In genomic region chr6:126890055-126890454, GRCh38 we compare ENCODE assay signal across 22 cellular contexts.
DNase-seq lines count a peak whose midpoint lies in the region; ATAC-seq and TF ChIP-seq lines count a peak whose summit lies in the region.
"Had no signal": no experiment of that assay in that cellular context is flagged by ENCODE, and none has a peak within 500 bp of the region (broad histone marks: within the 10 kb centered on the region; RNA-seq: fewer than 3 reads in every experiment).

No MANE protein-coding gene starts in this region.

- WGBS in mesendoderm (ENCODE audit: extremely low coverage, insufficient coverage, low lambda C conversion rate): no CpG with 5 or more reads among the region's 2 CpGs

- no peaks in the 10 kb centered on the region for H3K4me1 ChIP-seq in right atrium auricular region
- H3K4me1 ChIP-seq in mesendoderm (ENCODE audit: control insufficient read depth, low read depth, low read length): peaks cover 1% of the 10 kb centered on the region
- no peaks in the 10 kb centered on the region for H3K4me1 ChIP-seq in Peyer's patch

- H3K18ac ChIP-seq in mesendoderm (ENCODE audit: low read length): no peak overlapping the region

- no peak overlapping the region for H3K56ac ChIP-seq in mesendoderm (ENCODE audit: low read length)

- H2BK120ac ChIP-seq in mesendoderm (ENCODE audit: low read depth, low read length): no peak overlapping the region

- DNase-seq in NCI-H82 (lab: John Stamatoyannopoulos, UW) (peak; percentile 6), NCI-H82 treated with DMSO at 0.1 percent for 48 hours (lab: John Stamatoyannopoulos, UW; ENCODE audit: unreplicated experiment) (no peak), left ventricle myocardium superior (peak; percentile 22), right atrium auricular region (ENCODE audit: low spot score) (no peak), NCI-H69 (lab: John Stamatoyannopoulos, UW) (peak; percentile 58), mesendoderm (no peak), HuH-7 (ENCODE audit: low spot score) (no peak), Peyer's patch (no peak)
- DNase-seq: AML-193; C1 segment of cervical spinal cord; CD4-positive, alpha-beta memory T cell; DMS 273 treated with DMSO at 0.1 percent for 48 hours; DND-41; Kasumi-1; NCI-H1092 treated with DMSO at 0.1 percent for 48 hours; NCI-H2029 treated with DMSO at 0.1 percent for 48 hours; NCI-H2171 treated with DMSO at 0.1 percent for 48 hours; NCI-H345; NCI-H510A treated with DMSO at 0.1 percent for 48 hours; NCI-H748 treated with DMSO at 0.1 percent for 48 hours; T-cell had no signal

- peak overlapping the region; percentile 27 for H2BK5ac ChIP-seq in mesendoderm (ENCODE audit: low read length)

- H3K27ac ChIP-seq in right atrium auricular region: no peak overlapping the region
- no peak overlapping the region for H3K27ac ChIP-seq in mesendoderm (ENCODE audit: low read depth, low read length)
- no peak overlapping the region for H3K27ac ChIP-seq in Peyer's patch

- H4K5ac ChIP-seq in mesendoderm (ENCODE audit: low read length): no peak overlapping the region

- H3K79me1 ChIP-seq in mesendoderm (ENCODE audit: low read length): no peaks in the 10 kb centered on the region

- TF ChIP-seq CTCF in right atrium auricular region (IDR thresholded peaks at IDR 0.05) (no peak), Peyer's patch (IDR thresholded peaks at IDR 0.05) (no peak)

- intact Hi-C loops in left ventricle myocardium superior (cut with micrococcal nuclease): no loop called here

- H3K27me3 ChIP-seq in right atrium auricular region: no peaks in the 10 kb centered on the region
- no peaks in the 10 kb centered on the region for H3K27me3 ChIP-seq in mesendoderm (ENCODE audit: insufficient read depth, low read length, poor library complexity)
- H3K27me3 ChIP-seq in Peyer's patch: no peaks in the 10 kb centered on the region

- no peak for ATAC-seq in left ventricle myocardium superior
- ATAC-seq: HCT116, T-cell had no signal

- H3K9me3 ChIP-seq in right atrium auricular region (no peaks in the 10 kb centered on the region), Peyer's patch (no peaks in the 10 kb centered on the region)

- no peak overlapping the region for H2AK5ac ChIP-seq in mesendoderm (ENCODE audit: low read length)

- no peak overlapping the region for H3K4ac ChIP-seq in mesendoderm (ENCODE audit: low read depth, low read length)

- H3K4me2 ChIP-seq in mesendoderm (ENCODE audit: low read length): no peak overlapping the region

- no peak for TF ChIP-seq POLR2A in Peyer's patch (IDR thresholded peaks at IDR 0.05)

- no peak overlapping the region for H3K9ac ChIP-seq in mesendoderm (ENCODE audit: low read length)

- no peak overlapping the region for H3K23ac ChIP-seq in mesendoderm (ENCODE audit: low read length)

- no peaks in the 10 kb centered on the region for H3K79me2 ChIP-seq in mesendoderm (ENCODE audit: control insufficient read depth, insufficient read depth, low read length)

- no peak overlapping the region for H4K8ac ChIP-seq in mesendoderm (ENCODE audit: low read depth, low read length)

- H3K4me3 ChIP-seq in right atrium auricular region: no peak overlapping the region
- no peak overlapping the region for H3K4me3 ChIP-seq in mesendoderm (ENCODE audit: low read length)
- H3K4me3 ChIP-seq in Peyer's patch: no peak overlapping the region

- H3K36me3 ChIP-seq in right atrium auricular region (no peaks in the 10 kb centered on the region), mesendoderm (ENCODE audit: control insufficient read depth, insufficient read depth, low read length) (no peaks in the 10 kb centered on the region), Peyer's patch (no peaks in the 10 kb centered on the region)

- no peak overlapping the region for H2BK15ac ChIP-seq in mesendoderm (replicated peaks; ENCODE audit: low read depth)

Comparison
In these comparisons a context has a peak if more than half of its experiments do, and no peak if none do; other contexts are left out.
1. DNase-seq: peak in NCI-H82 (single experiment), left ventricle myocardium superior (single experiment) and NCI-H69 (single experiment); none in NCI-H82 treated with DMSO at 0.1 percent for 48 hours (single experiment), right atrium auricular region (single experiment), mesendoderm (single experiment), HuH-7 (single experiment) and Peyer's patch (0 of 3).